ENCODE assay signal across 8 cellular contexts in genomic region chr4:151324449-151325319, GRCh38. TPM values are rescaled to one million over a fixed set of nuclear protein-coding genes. Genes with fewer than 3 reads are reported as not detected.
A peak's percentile ranks its signal among the peaks of the same experiment; 100 is the strongest.
DNase-seq lines count a peak whose midpoint lies in the region; TF ChIP-seq lines count a peak whose summit lies in the region.

No MANE protein-coding gene starts in this region.

- no peaks in the 10 kb centered on the region for H3K9me3 Mint-ChIP-seq in MCF 10A (ENCODE audit: unreplicated experiment)

- no peaks in the 10 kb centered on the region for H3K9me3 ChIP-seq in iPS-15b (ENCODE audit: control insufficient read depth, insufficient read depth, low read length)

- peak overlapping the region; percentile 97 for H3K4me3 Mint-ChIP-seq in MCF 10A (ENCODE audit: unreplicated experiment)

- peaks cover 3% of the 10 kb centered on the region for H3K27me3 ChIP-seq in iPS-15b (ENCODE audit: control insufficient read depth, insufficient read depth, low read length)

- H3K4me3 ChIP-seq in LNCaP clone FGC (ENCODE audit: low read depth, low read length) (peak overlapping the region; percentile 75), iPS-15b (ENCODE audit: low read depth, low read length) (peak overlapping the region; percentile 86), retinal pigment epithelial cell (ENCODE audit: low read length) (peak overlapping the region; percentile 74)

- no peaks in the 10 kb centered on the region for H3K36me3 Mint-ChIP-seq in MCF 10A (ENCODE audit: insufficient read depth, unreplicated experiment)

- H3K9ac ChIP-seq in iPS-15b (ENCODE audit: low read depth, low read length) = peak overlapping the region; percentile 71

- peak overlapping the region; percentile 80 for H3K27ac Mint-ChIP-seq in MCF 10A (ENCODE audit: low read depth, unreplicated experiment)

- peaks cover 49% of the 10 kb centered on the region for H3K4me1 Mint-ChIP-seq in MCF 10A (ENCODE audit: insufficient read depth, unreplicated experiment)

- peak; percentile 82 for DNase-seq in ELR (ENCODE audit: low read depth)
- no peak for DNase-seq in LNCaP clone FGC (ENCODE audit: low read depth)
- DNase-seq in MCF 10A (ENCODE audit: unreplicated experiment) = peak; percentile 71
- DNase-seq in retinal pigment epithelial cell (ENCODE audit: low read depth) = no peak
- no peak for DNase-seq in NCI-H1417 treated with DMSO at 0.1 percent for 48 hours (lab: John Stamatoyannopoulos, UW)
- DNase-seq in CD1c-positive myeloid dendritic cell (ENCODE audit: extremely low spot score) = no peak
- DNase-seq in NCI-H2029 treated with DMSO at 0.1 percent for 48 hours (lab: John Stamatoyannopoulos, UW) = no peak

- no peaks in the 10 kb centered on the region for H3K36me3 ChIP-seq in iPS-15b (ENCODE audit: control insufficient read depth, insufficient read depth, low read length)

- peaks cover 15% of the 10 kb centered on the region for H3K4me1 ChIP-seq in iPS-15b (ENCODE audit: control insufficient read depth, insufficient read depth, low read length)

- no peaks in the 10 kb centered on the region for H3K27me3 Mint-ChIP-seq in MCF 10A (ENCODE audit: insufficient read depth, unreplicated experiment)

- CTCF ChIA-PET in MCF 10A (lab: Yijun Ruan, JAX) = interaction anchor here (0.8 to 2.2 kb wide), 5 partner anchors 16 to 48 kb away, joined by 3 to 5 read pairs (median 4); partner anchors contain the start of gene PRSS48

- intact Hi-C loops in MCF 10A (cut with micrococcal nuclease) = no loop called here

- POLR2A ChIA-PET in MCF 10A (lab: Yijun Ruan, JAX) = interaction anchor here (0.6 to 5.0 kb wide), 39 partner anchors 10 to 1033 kb away, joined by 3 to 91 read pairs (median 4); partner anchors contain the start of gene LRBA

- TF ChIP-seq CTCF in LNCaP clone FGC (IDR thresholded peaks at IDR 0.05; ENCODE audit: control insufficient read depth, extremely low read depth, insufficient read depth) (no peak), MCF 10A (IDR thresholded peaks at IDR 0.05; ENCODE audit: unreplicated experiment) (no peak), retinal pigment epithelial cell (conservative IDR thresholded peaks at IDR 0.05; ENCODE audit: low read depth, low read length) (no peak)

- no TSS peak for BruUV-seq in MCF 10A (replicated peaks; lab: Mats Ljungman, UMichigan)

RNA-seq across cellular contexts. Expression of gene SH3D19, which starts 0.7 kb away (rescaled TPM):
- 42.8 and 51.3 TPM in 2 replicates for total RNA-seq in MCF 10A (2022)

RNA-seq across cellular contexts. Expression of gene PRSS48, which starts 47.7 kb away (rescaled TPM):
- not detected in 2 replicates for total RNA-seq in MCF 10A (2022)

Comparison
In these comparisons a context has a peak if more than half of its experiments do, and no peak if none do; other contexts are left out.
1. DNase-seq: peak in ELR (single experiment) and MCF 10A (single experiment); none in LNCaP clone FGC (single experiment), retinal pigment epithelial cell (single experiment), NCI-H1417 treated with DMSO at 0.1 percent for 48 hours (single experiment), CD1c-positive myeloid dendritic cell (single experiment) and NCI-H2029 treated with DMSO at 0.1 percent for 48 hours (single experiment).
2. Peak in every context shown above with its lines, with median percentiles within 50 percentile points of each other: H3K4me3 ChIP-seq.